21 cellular contexts compared by ENCODE assay signal in the genomic region with DNA sequence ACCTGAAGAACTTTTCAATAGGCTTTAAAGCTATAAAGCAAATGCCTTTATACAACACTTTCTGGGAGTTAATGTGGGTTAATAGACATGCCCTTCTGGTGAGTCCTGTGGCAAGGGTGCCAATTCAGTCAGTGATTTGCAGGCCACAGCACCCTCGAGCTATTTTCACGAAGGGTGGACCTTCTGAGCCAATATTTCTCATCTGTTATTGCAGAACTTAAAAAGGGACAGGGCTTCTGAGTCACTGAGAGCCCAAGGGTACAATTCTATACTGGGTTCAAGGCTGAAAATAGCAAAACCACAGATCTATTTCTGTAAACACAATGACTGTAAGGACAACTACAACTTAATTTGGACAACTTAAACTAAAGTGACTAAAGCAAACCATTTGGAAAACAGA.
"Had no signal": no experiment of that assay in that cellular context is flagged by ENCODE, and none has a peak within 500 bp of the region (broad histone marks: within the 10 kb centered on the region; RNA-seq: fewer than 3 reads in every experiment).

No MANE protein-coding gene starts in this region.

- FAIRE-seq: HepG2 had no signal

- H3K4me2 ChIP-seq: KMS-11, SK-N-SH had no signal

- DNase-seq: activated CD4-positive, alpha-beta T cell treated with anti-CD3 and anti-CD28 coated beads for 48 hours; activated CD4-positive, alpha-beta T cell treated with anti-CD3 and anti-CD28 coated beads, Interleukin-2, amount 50 U/mL, for 4 hours; activated CD4-positive, CD25-positive, alpha-beta regulatory T cell treated with anti-CD3 and anti-CD28 coated beads, Interleukin-2, amount 50 U/mL, for 72 hours; activated CD8-positive, alpha-beta memory T cell treated with anti-CD3 and anti-CD28 coated beads, Interleukin-2, amount 50 U/mL, for 48 hours; activated CD8-positive, alpha-beta T cell treated with anti-CD3 and anti-CD28 coated beads, Interleukin-2, amount 10 ng/mL, durations not matched to agents 7 days and 5 days; activated naive CD4-positive, alpha-beta T cell; activated T-cell treated with anti-CD3 and anti-CD28 coated beads, Interleukin-2, amount 50 U/mL, for 1 hour; aorta; NCI-H1105; NCI-H1436; NCI-H1694 treated with DMSO at 0.1 percent for 48 hours; NCI-H2029 treated with DMSO at 0.1 percent for 48 hours; NCI-H345; NCI-H510A; NCI-H69; RPMI8226; SJCRH30; SK-N-SH; SW 1271 had no signal

- H3K9me3 ChIP-seq: SJCRH30, SK-N-SH had no signal

- H3K36me3 ChIP-seq: SJCRH30 had no signal

- H3K9ac ChIP-seq: KMS-11, SK-N-SH had no signal

- H3K27me3 ChIP-seq: SJCRH30 had no signal

- H3K27ac ChIP-seq: KMS-11, SJCRH30 had no signal

- H3K4me3 ChIP-seq: SJCRH30 had no signal

- H3K4me1 ChIP-seq: SJCRH30 had no signal
